Comparison of ENCODE assay signal across 12 cellular contexts in genomic region chr10:130924138-130924819, GRCh38.
DNase-seq lines count a peak whose midpoint lies in the region; ATAC-seq lines count a peak whose summit lies in the region.
"Had no signal": no experiment of that assay in that cellular context is flagged by ENCODE, and none has a peak within 500 bp of the region (broad histone marks: within the 10 kb centered on the region; RNA-seq: fewer than 3 reads in every experiment).

No MANE protein-coding gene starts in this region.

- no peak overlapping the region for H2AFZ ChIP-seq in Karpas-422 (ENCODE audit: low read length)
- no peak overlapping the region for H2AFZ ChIP-seq in neuronal stem cell (ENCODE audit: low read length)

- H3K4me2 ChIP-seq in Karpas-422 (ENCODE audit: low read depth, low read length, poor library complexity, severe bottlenecking) (no peak overlapping the region), neuronal stem cell (ENCODE audit: insufficient read depth, low read length, poor library complexity, severe bottlenecking) (no peak overlapping the region)

- peaks cover 15% of the 10 kb centered on the region for H3K4me1 ChIP-seq in Karpas-422 (ENCODE audit: low read length)
- no peaks in the 10 kb centered on the region for H3K4me1 ChIP-seq in neuronal stem cell (ENCODE audit: control insufficient read depth in 2 of 2, insufficient read depth in 1 of 2, low read depth in 1 of 2, low read length in 2 of 2)
- H3K4me1 ChIP-seq: prostate gland had no signal

- H3K27ac ChIP-seq in Karpas-422 (ENCODE audit: low read length), result no peak overlapping the region
- no peak overlapping the region for H3K27ac ChIP-seq in neuronal stem cell (replicated peaks; ENCODE audit: low read length)
- H3K27ac ChIP-seq: prostate gland had no signal

- H4K91ac ChIP-seq in neuronal stem cell (ENCODE audit: low read depth, low read length, poor library complexity), result no peak overlapping the region

- H2BK12ac ChIP-seq in neuronal stem cell (ENCODE audit: low read length), result no peak overlapping the region

- peak; percentile 24 for DNase-seq in NCI-H748 (lab: John Stamatoyannopoulos, UW; ENCODE audit: unreplicated experiment)
- DNase-seq in NCI-H748 treated with DMSO at 0.1 percent for 48 hours (lab: John Stamatoyannopoulos, UW), result no peak
- peak; percentile 61 for DNase-seq in Karpas-422
- peak; percentile 73 for DNase-seq in ecto neural progenitor cell (ENCODE audit: low spot score)
- peak; percentile 66 for DNase-seq in neuronal stem cell (ENCODE audit: low spot score)
- no peak for DNase-seq in sciatic nerve (ENCODE audit: low spot score)
- DNase-seq: activated effector memory CD4-positive, alpha-beta T cell treated with Interleukin-2 at 50 U/mL for 16 hours; NCI-H187 treated with DMSO at 0.1 percent for 48 hours; Right ventricle myocardium superior had no signal

- H3K9me3 ChIP-seq in Karpas-422 (ENCODE audit: low read length) (no peaks in the 10 kb centered on the region; the same call in 1 of the 2 replicates), neuronal stem cell (replicated peaks in 1 of 2; ENCODE audit: control insufficient read depth in 2 of 2, insufficient read depth in 1 of 2, low read depth in 1 of 2, low read length in 2 of 2) (peaks cover 0 to 6% of the 10 kb centered on the region in 2 donors)
- H3K9me3 ChIP-seq: prostate gland had no signal

- H4K20me1 ChIP-seq in Karpas-422 (ENCODE audit: insufficient read depth, low read depth, low read length), result no peaks in the 10 kb centered on the region

- no peak overlapping the region for H4K8ac ChIP-seq in neuronal stem cell (ENCODE audit: low read depth, low read length)

- no peak overlapping the region for H2AK5ac ChIP-seq in neuronal stem cell (ENCODE audit: low read depth, low read length)

- no CpG with 5 or more reads among the region's 17 CpGs for WGBS in neuronal stem cell (ENCODE audit: extremely low coverage in 2 of 2, insufficient read length in 2 of 2, insufficient replicate concordance in 1 of 2), 2 donors

- H2BK15ac ChIP-seq in neuronal stem cell (ENCODE audit: low read length), result no peak overlapping the region

- no peaks in the 10 kb centered on the region for H3K79me1 ChIP-seq in neuronal stem cell (ENCODE audit: low read depth, low read length)

- H3K27me3 ChIP-seq in Karpas-422 (ENCODE audit: low read length) (no peaks in the 10 kb centered on the region; the same call in 1 of the 2 replicates), neuronal stem cell (ENCODE audit: control insufficient read depth in 3 of 3, insufficient read depth in 3 of 3, low read depth in 1 of 3, low read length in 3 of 3) (peaks cover 0 to 3% (median 0%) of the 10 kb centered on the region in 3 experiments)

- no peaks in the 10 kb centered on the region for H3K79me2 ChIP-seq in Karpas-422 (ENCODE audit: low read length)

- no peak overlapping the region for H2BK5ac ChIP-seq in neuronal stem cell (ENCODE audit: low read length)

- no peak overlapping the region for H2BK120ac ChIP-seq in neuronal stem cell (ENCODE audit: low read depth, low read length)

- no peak for ATAC-seq in HG03175 (IDR thresholded peaks at IDR 0.05; ENCODE audit: unreplicated experiment)
- ATAC-seq in sciatic nerve, result no peak
- no peak for ATAC-seq in HG02884 (IDR thresholded peaks at IDR 0.05; ENCODE audit: unreplicated experiment)

- intact Hi-C loops in sciatic nerve (cut with DNase I), result loop anchor here (5.0 kb wide), 1 partner anchor 1167 kb away; no protein-coding TSS in a partner anchor

- no peak overlapping the region for H3K4ac ChIP-seq in neuronal stem cell (ENCODE audit: low read length)

- H3K36me3 ChIP-seq in Karpas-422 (ENCODE audit: insufficient read depth, low read length), result no peaks in the 10 kb centered on the region
- H3K36me3 ChIP-seq in neuronal stem cell (replicated peaks in 1 of 2; ENCODE audit: control insufficient read depth in 2 of 2, insufficient read depth in 2 of 2, low read length in 2 of 2), result no peaks in the 10 kb centered on the region
- H3K36me3 ChIP-seq: prostate gland had no signal

- H3K9ac ChIP-seq in Karpas-422 (ENCODE audit: low read length) (no peak overlapping the region), neuronal stem cell (ENCODE audit: low read depth, low read length, poor library complexity) (no peak overlapping the region)

- no peak overlapping the region for H3K4me3 ChIP-seq in Karpas-422 (ENCODE audit: low read length)
- no peak overlapping the region for H3K4me3 ChIP-seq in neuronal stem cell (ENCODE audit: low read length in 2 of 2)
- H3K4me3 ChIP-seq: prostate gland had no signal

- no peak overlapping the region for H3K18ac ChIP-seq in neuronal stem cell (ENCODE audit: low read length)

- no peak overlapping the region for H3K23ac ChIP-seq in neuronal stem cell (ENCODE audit: low read depth, low read length, poor library complexity)

- H3K9me2 ChIP-seq in Karpas-422 (replicated peaks; ENCODE audit: insufficient read depth, low read length), result no peaks in the 10 kb centered on the region

- H3K14ac ChIP-seq in neuronal stem cell (ENCODE audit: low read length), result no peak overlapping the region

Comparison
In these comparisons a context has a peak if more than half of its experiments do, and no peak if none do; other contexts are left out.
1. DNase-seq: peak in NCI-H748 (single experiment), Karpas-422 (single experiment), ecto neural progenitor cell (single experiment) and neuronal stem cell (single experiment); none in NCI-H748 treated with DMSO at 0.1 percent for 48 hours (single experiment) and sciatic nerve (single experiment).